8 cellular contexts compared by ENCODE assay signal in genomic region chr6:6825986-6826901, GRCh38.
DNase-seq lines count a peak whose midpoint lies in the region; ATAC-seq and TF ChIP-seq lines count a peak whose summit lies in the region.

No MANE protein-coding gene starts in this region.

- H3K27me3 ChIP-seq in RWPE2 (ENCODE audit: insufficient read depth, poor library complexity, severe bottlenecking), result no peaks in the 10 kb centered on the region
- no peaks in the 10 kb centered on the region for H3K27me3 ChIP-seq in heart left ventricle
- no peaks in the 10 kb centered on the region for H3K27me3 ChIP-seq in subcutaneous abdominal adipose tissue (ENCODE audit: control insufficient read depth in 5 of 5, insufficient read depth in 4 of 5, low read length in 5 of 5)

- DNase-seq in D341Med (ENCODE audit: low spot score) (peak; percentile 40), RWPE2 (ENCODE audit: low spot score) (no peak), heart left ventricle (peak; percentile 58 to 78 (median 63)), epidermal melanocyte (ENCODE audit: insufficient read length, low spot score) (no peak)

- H3K4me1 ChIP-seq in RWPE2 (ENCODE audit: insufficient read depth, poor library complexity, severe bottlenecking), result peaks cover 27% of the 10 kb centered on the region
- peaks cover 0 to 55% (median 13%) of the 10 kb centered on the region in 12 donors for H3K4me1 ChIP-seq in heart left ventricle
- H3K4me1 ChIP-seq in subcutaneous abdominal adipose tissue (ENCODE audit: control insufficient read depth in 5 of 5, insufficient read depth in 5 of 5, low read length in 5 of 5), result peaks cover 6 to 45% (median 38%) of the 10 kb centered on the region in 5 donors

- ATAC-seq in GM19351 (IDR thresholded peaks at IDR 0.05; ENCODE audit: unreplicated experiment) (peak; percentile 81), HG03457 (IDR thresholded peaks at IDR 0.05; ENCODE audit: unreplicated experiment) (peak; percentile 73), RWPE2 (ENCODE audit: low read depth) (peak; percentile 31; the same call in 2 of the 3 replicates), heart left ventricle (peak; percentile 79 to 91 (median 87)), HG03439 (IDR thresholded peaks at IDR 0.05; ENCODE audit: unreplicated experiment) (no peak)

- peak overlapping the region; percentile 34 to 76 (median 48) for H3K9ac ChIP-seq in subcutaneous abdominal adipose tissue (ENCODE audit: low read length in 5 of 5)

- TF ChIP-seq POLR2A in heart left ventricle (IDR thresholded peaks at IDR 0.05), result no peak

- WGBS in heart left ventricle, 4 donors, result 35 to 44% (median 42%) methylated on average over 18 to 19 of the region's 19 CpGs

- H3K36me3 ChIP-seq in RWPE2 (ENCODE audit: low read depth) (no peaks in the 10 kb centered on the region), heart left ventricle (no peaks in the 10 kb centered on the region), subcutaneous abdominal adipose tissue (ENCODE audit: control insufficient read depth in 5 of 5, insufficient read depth in 5 of 5, low read length in 5 of 5) (no peaks in the 10 kb centered on the region)

- intact Hi-C loops in heart left ventricle (cut with DNase I), result loop anchor here in 2 of 10 donors (5.0 to 10.0 kb wide), 2 partner anchors 81 to 89 kb away; no protein-coding TSS in a partner anchor

- H3K4me3 ChIP-seq in RWPE2 (ENCODE audit: severe bottlenecking) (no peak overlapping the region), heart left ventricle (no peak overlapping the region), subcutaneous abdominal adipose tissue (ENCODE audit: low read depth in 1 of 5, low read length in 5 of 5) (peak overlapping the region in 2 of 5 donors; percentile 38 to 45)

- TF ChIP-seq CTCF in RWPE2 (IDR thresholded peaks at IDR 0.05; ENCODE audit: poor library complexity, severe bottlenecking) (no peak), heart left ventricle (IDR thresholded peaks at IDR 0.05) (no peak)

- H3K27ac ChIP-seq in RWPE2 (ENCODE audit: poor library complexity, severe bottlenecking), result peak overlapping the region; percentile 42
- peak overlapping the region; percentile 57 to 92 (median 75) for H3K27ac ChIP-seq in heart left ventricle
- H3K27ac ChIP-seq in subcutaneous abdominal adipose tissue (ENCODE audit: low read depth, low read length), result peak overlapping the region; percentile 98

- H3K9me3 ChIP-seq in RWPE2 (ENCODE audit: severe bottlenecking), result no peaks in the 10 kb centered on the region
- H3K9me3 ChIP-seq in heart left ventricle, result no peaks in the 10 kb centered on the region
- no peaks in the 10 kb centered on the region for H3K9me3 ChIP-seq in subcutaneous abdominal adipose tissue (ENCODE audit: control insufficient read depth in 5 of 5, low read length in 5 of 5)

Comparison
In these comparisons a context has a peak if more than half of its experiments do, and no peak if none do; other contexts are left out.
1. DNase-seq: peak in D341Med (single experiment) and heart left ventricle (5 of 5); none in RWPE2 (single experiment) and epidermal melanocyte (single experiment).
2. H3K27ac ChIP-seq: peak in every context shown above with its lines; median percentile 98 in subcutaneous abdominal adipose tissue; 75 in heart left ventricle; 42 in RWPE2.